1 cellular context compared by ENCODE assay signal in genomic region chr1:54861070-54861761, GRCh38.
TF ChIP-seq lines count a peak whose summit lies in the region.

No MANE protein-coding gene starts in this region.

TF ChIP-seq in HepG2, 621 proteins besides CTCF, POLR2A, EP300 and RAD21 (continued from another document and continues in another):
- TF ChIP-seq ZBED4 (CRISPR knock-in tag; IDR thresholded peaks at IDR 0.05; ENCODE audit: borderline replicate concordance) (no peak), DMAP1 (CRISPR knock-in tag; IDR thresholded peaks at IDR 0.05) (0 out of 2 replicates have a peak, but pooled peaks have one; percentile 34), ZNF768 (CRISPR knock-in tag; IDR thresholded peaks at IDR 0.05) (no peak), JUN (CRISPR knock-in tag; IDR thresholded peaks at IDR 0.05) (no peak), NR2F6 (IDR thresholded peaks at IDR 0.05) (peak; percentile 84), NR2F6 (CRISPR knock-in tag; IDR thresholded peaks at IDR 0.05) (peak; percentile 87), LBX2 (CRISPR knock-in tag; IDR thresholded peaks at IDR 0.05; ENCODE audit: borderline replicate concordance) (no peak), MBNL3 (CRISPR knock-in tag; conservative IDR thresholded peaks at IDR 0.05) (no peak), AHDC1 (CRISPR knock-in tag; IDR thresholded peaks at IDR 0.05; ENCODE audit: borderline replicate concordance) (peak; percentile 93), ZNF335 (CRISPR knock-in tag; IDR thresholded peaks at IDR 0.05) (peak; percentile 30; the same call in 1 of the 2 replicates), DZIP1 (CRISPR knock-in tag; IDR thresholded peaks at IDR 0.05) (no peak), CENPX (CRISPR knock-in tag; IDR thresholded peaks at IDR 0.05) (no peak), ZNF264 (CRISPR knock-in tag; IDR thresholded peaks at IDR 0.05) (no peak; the same call in 1 of the 2 replicates), LCORL (IDR thresholded peaks at IDR 0.05) (peak; percentile 32; the same call in 1 of the 2 replicates), LCORL (CRISPR knock-in tag; IDR thresholded peaks at IDR 0.05) (peak; percentile 98), ZNF451 (CRISPR knock-in tag; IDR thresholded peaks at IDR 0.05) (no peak), SOX6 (IDR thresholded peaks at IDR 0.05) (no peak), SOX6 (CRISPR knock-in tag; IDR thresholded peaks at IDR 0.05) (peak; percentile 89), ELF1 (CRISPR knock-in tag; IDR thresholded peaks at IDR 0.05) (peak; percentile 64), POLR2G (IDR thresholded peaks at IDR 0.05; ENCODE audit: low read depth, low read length) (peak; percentile 30), ZNF205 (CRISPR knock-in tag; IDR thresholded peaks at IDR 0.05) (no peak), ETV6 (CRISPR knock-in tag; conservative IDR thresholded peaks at IDR 0.05) (no peak), TARDBP (CRISPR knock-in tag; IDR thresholded peaks at IDR 0.05) (peak; percentile 84), TOPORS (CRISPR knock-in tag; IDR thresholded peaks at IDR 0.05) (no peak), ZNF687 (CRISPR knock-in tag; IDR thresholded peaks at IDR 0.05) (peak; percentile 52), HOXA5 (CRISPR knock-in tag; IDR thresholded peaks at IDR 0.05) (no peak; the same call in 1 of the 2 replicates), EED (CRISPR knock-in tag; IDR thresholded peaks at IDR 0.05) (no peak), RFX5 (IDR thresholded peaks at IDR 0.05; ENCODE audit: low read depth, low read length) (no peak), ZNF550 (CRISPR knock-in tag; IDR thresholded peaks at IDR 0.05; ENCODE audit: borderline replicate concordance) (no peak), ZFP37 (CRISPR knock-in tag; IDR thresholded peaks at IDR 0.05; ENCODE audit: borderline replicate concordance) (no peak), PRDM4 (CRISPR knock-in tag; IDR thresholded peaks at IDR 0.05; ENCODE audit: borderline replicate concordance) (no peak), KDM2A (CRISPR knock-in tag; IDR thresholded peaks at IDR 0.05; ENCODE audit: borderline replicate concordance, low read depth) (no peak), IRX3 (CRISPR knock-in tag; IDR thresholded peaks at IDR 0.05; ENCODE audit: borderline replicate concordance, low read depth) (no peak), ZNF549 (CRISPR knock-in tag; IDR thresholded peaks at IDR 0.05) (no peak), ZMYM2 (CRISPR knock-in tag; IDR thresholded peaks at IDR 0.05) (0 out of 2 replicates have a peak, but pooled peaks have one; percentile 17), ZNF558 (CRISPR knock-in tag; IDR thresholded peaks at IDR 0.05; ENCODE audit: borderline replicate concordance) (no peak; the same call in 1 of the 2 replicates), ZNF7 (CRISPR knock-in tag; IDR thresholded peaks at IDR 0.05) (peak; percentile 77), NFYC (CRISPR knock-in tag; IDR thresholded peaks at IDR 0.05) (0 out of 2 replicates have a peak, but pooled peaks have one; percentile 24), MXI1 (IDR thresholded peaks at IDR 0.05; ENCODE audit: borderline replicate concordance, low read depth, low read length) (peak; percentile 37; the same call in 1 of the 3 replicates), TEF (CRISPR knock-in tag; IDR thresholded peaks at IDR 0.05) (no peak), ZNF816 (CRISPR knock-in tag; IDR thresholded peaks at IDR 0.05; ENCODE audit: borderline replicate concordance) (peak; percentile 52; the same call in 1 of the 2 replicates), ZNF354B (CRISPR knock-in tag; IDR thresholded peaks at IDR 0.05) (no peak), FIP1L1 (IDR thresholded peaks at IDR 0.05; ENCODE audit: borderline replicate concordance, insufficient read depth, low read depth, low read length) (no peak), PBX3 (CRISPR knock-in tag; IDR thresholded peaks at IDR 0.05; ENCODE audit: borderline replicate concordance) (no peak)
